ENCODE assay signal across 8 cellular contexts in genomic region chr2:46615555-46616487, GRCh38. TPM values are rescaled to one million over a fixed set of nuclear protein-coding genes. Genes with fewer than 3 reads are reported as not detected.
DNase-seq lines count a peak whose midpoint lies in the region; ATAC-seq lines count a peak whose summit lies in the region.

No MANE protein-coding gene starts in this region.

- POLR2A ChIA-PET in CD4-positive, alpha-beta memory T cell (lab: Charles Lee; ENCODE audit: partially characterized antibody) = no interaction called here
- POLR2A ChIA-PET in T-cell (lab: Charles Lee) = no interaction called here

- H3K4me3 Mint-ChIP-seq in CD4-positive, alpha-beta memory T cell = peak overlapping the region; percentile 91 to 99 (median 94)
- peak overlapping the region; percentile 87 to 97 (median 91) for H3K4me3 Mint-ChIP-seq in T-cell

- ATAC-seq in HG02970 (IDR thresholded peaks at IDR 0.05; ENCODE audit: low FRiP score, unreplicated experiment) = peak; percentile 8
- ATAC-seq in T-cell (replicated peaks in 1 of 4) = no peak
- ATAC-seq in GM21367 (IDR thresholded peaks at IDR 0.05; ENCODE audit: unreplicated experiment) = no peak

- H3K4me1 ChIP-seq in CD4-positive, alpha-beta memory T cell (ENCODE audit: insufficient read depth, low read length) = peaks cover 30% of the 10 kb centered on the region

- peak overlapping the region; percentile 94 for H3K27ac ChIP-seq in CD4-positive, alpha-beta memory T cell (ENCODE audit: low read depth, low read length)

- H3K9me3 ChIP-seq in CD4-positive, alpha-beta memory T cell (ENCODE audit: control insufficient read depth in 1 of 2, low read length in 2 of 2) = no peaks in the 10 kb centered on the region

- peak overlapping the region; percentile 71 to 91 for H3K4me3 ChIP-seq in CD4-positive, alpha-beta memory T cell (ENCODE audit: low read length in 2 of 2)

- no peaks in the 10 kb centered on the region for H3K27me3 Mint-ChIP-seq in CD4-positive, alpha-beta memory T cell
- H3K27me3 Mint-ChIP-seq in T-cell = no peaks in the 10 kb centered on the region

- peak overlapping the region; percentile 84 to 99 (median 96) for H3K27ac Mint-ChIP-seq in CD4-positive, alpha-beta memory T cell
- H3K27ac Mint-ChIP-seq in T-cell = peak overlapping the region; percentile 97

- H3K36me3 ChIP-seq in CD4-positive, alpha-beta memory T cell (ENCODE audit: insufficient read depth, low read length) = peaks cover 12% of the 10 kb centered on the region

- no peaks in the 10 kb centered on the region for H3K27me3 ChIP-seq in CD4-positive, alpha-beta memory T cell (ENCODE audit: insufficient read depth, low read length)

- CTCF ChIA-PET in CD4-positive, alpha-beta memory T cell (lab: Charles Lee; ENCODE audit: partially characterized antibody) = no interaction called here
- CTCF ChIA-PET in T-cell (lab: Charles Lee) = interaction anchor here (0.6 to 1.4 kb wide), 4 partner anchors 30 to 1791 kb away, joined by 3 to 5 read pairs (median 4); no protein-coding TSS in a partner anchor

- peaks cover 25 to 47% (median 34%) of the 10 kb centered on the region in 4 donors for H3K4me1 Mint-ChIP-seq in CD4-positive, alpha-beta memory T cell
- H3K4me1 Mint-ChIP-seq in T-cell = peaks cover 37 to 47% (median 40%) of the 10 kb centered on the region in 3 donors

- peak; percentile 14 to 44 (median 27) for DNase-seq in CD4-positive, alpha-beta memory T cell
- DNase-seq in T-cell = peak in 16 of 34 experiments; percentile 0 to 23 (median 8)
- peak; percentile 15 for DNase-seq in cerebellum (ENCODE audit: low spot score)
- peak; percentile 53 for DNase-seq in left kidney (ENCODE audit: low read depth, low spot score)
- peak; percentile 39 for DNase-seq in stimulated activated CD8-positive, alpha-beta memory T cell treated with anti-CD3 and anti-CD28 coated beads, Interleukin-4, amount 100 ng/mL, for 48 hours
- no peak for DNase-seq in 8988T

- no peaks in the 10 kb centered on the region for H3K9me3 Mint-ChIP-seq in CD4-positive, alpha-beta memory T cell
- no peaks in the 10 kb centered on the region for H3K9me3 Mint-ChIP-seq in T-cell

- peaks cover 19 to 33% of the 10 kb centered on the region in 2 donors for H3K36me3 Mint-ChIP-seq in CD4-positive, alpha-beta memory T cell
- peaks cover 21% of the 10 kb centered on the region for H3K36me3 Mint-ChIP-seq in T-cell

- intact Hi-C loops in CD4-positive, alpha-beta memory T cell (cut with micrococcal nuclease) = no loop called here

RNA-seq across cellular contexts. Expression of gene PIGF, which starts 1.0 kb away (rescaled TPM):
- 10 to 100 TPM; 26.9 to 30.7 TPM for total RNA-seq in CD4-positive, alpha-beta memory T cell
- polyA plus RNA-seq in CD4-positive, alpha-beta memory T cell = 10 to 100 TPM in 1 of 2 donors, 1 to 10 TPM in 1; 9.3 to 23.8 TPM
- total RNA-seq in T-cell (10 to 100 TPM; 12.1 to 28.5 (median 23.3) TPM), cerebellum (29.9 TPM)

RNA-seq across cellular contexts. Expression of gene CRIPT, which starts 1.2 kb away (rescaled TPM):
- total RNA-seq in CD4-positive, alpha-beta memory T cell = 10 to 100 TPM; 19.2 to 20.9 TPM
- 10 to 100 TPM in 1 of 2 donors, 1 to 10 TPM in 1; 8.3 to 14.0 TPM for polyA plus RNA-seq in CD4-positive, alpha-beta memory T cell
- total RNA-seq in T-cell (10 to 100 TPM; 13.9 to 17.0 (median 16.0) TPM), cerebellum (20.1 TPM)
